7 cellular contexts compared by ENCODE assay signal in genomic region chr13:28716511-28716910, GRCh38. TPM values are rescaled to one million over a fixed set of nuclear protein-coding genes. Genes with fewer than 3 reads are reported as not detected.
DNase-seq lines count a peak whose midpoint lies in the region; TF ChIP-seq lines count a peak whose summit lies in the region.

No MANE protein-coding gene starts in this region.

- H3K27me3 ChIP-seq in adipocyte (replicated peaks; ENCODE audit: control insufficient read depth, insufficient read depth, low read length) (no peaks in the 10 kb centered on the region), hepatocyte (no peaks in the 10 kb centered on the region), spleen (replicated peaks in 1 of 7) (no peaks in the 10 kb centered on the region)

- peak overlapping the region; percentile 89 for H3K4me2 ChIP-seq in hepatocyte

- no peaks in the 10 kb centered on the region for H3K9me2 ChIP-seq in hepatocyte (replicated peaks; ENCODE audit: insufficient read depth)

- no peak overlapping the region for H3K4me3 ChIP-seq in HFF-Myc (replicated peaks; ENCODE audit: low read depth, low read length)
- no peak overlapping the region for H3K4me3 ChIP-seq in adipocyte (ENCODE audit: low read length)
- no peak overlapping the region for H3K4me3 ChIP-seq in hepatocyte
- no peak overlapping the region for H3K4me3 ChIP-seq in spleen

- TF ChIP-seq POLR2A in spleen (IDR thresholded peaks at IDR 0.05), result no peak

- H3K79me2 ChIP-seq in hepatocyte, result peaks cover 3% of the 10 kb centered on the region

- H2AFZ ChIP-seq in hepatocyte, result peak overlapping the region; percentile 50

- no peak overlapping the region for H3K9ac ChIP-seq in adipocyte (ENCODE audit: low read length)

- H4K20me1 ChIP-seq in hepatocyte (ENCODE audit: insufficient read depth, poor library complexity, severe bottlenecking), result no peaks in the 10 kb centered on the region

- no peaks in the 10 kb centered on the region for H3K36me3 ChIP-seq in adipocyte (ENCODE audit: control insufficient read depth, insufficient read depth, low read length, severe bottlenecking)
- H3K36me3 ChIP-seq in hepatocyte (replicated peaks; ENCODE audit: insufficient read depth, low read depth), result no peaks in the 10 kb centered on the region
- peaks cover 0 to 28% (median 2%) of the 10 kb centered on the region in 6 donors for H3K36me3 ChIP-seq in spleen

- peak; percentile 68 for DNase-seq in HFF-Myc (ENCODE audit: extremely low read depth, low read depth)
- DNase-seq in adipocyte (ENCODE audit: low read depth), result peak; percentile 33
- peak; percentile 46 for DNase-seq in hepatocyte (ENCODE audit: low spot score)
- DNase-seq in spleen, result no peak
- no peak for DNase-seq in SKM-1 (lab: John Stamatoyannopoulos, UW; ENCODE audit: unreplicated experiment)
- DNase-seq in NCI-H524 (lab: John Stamatoyannopoulos, UW), result no peak
- no peak for DNase-seq in UCSD-AML1 (lab: John Stamatoyannopoulos, UW; ENCODE audit: unreplicated experiment)

- H3K27ac ChIP-seq in hepatocyte (peak overlapping the region; percentile 75), spleen (peak overlapping the region in 7 of 8 donors; percentile 2 to 98 (median 93))

- 9% methylated on average over 8 of the region's 8 CpGs for WGBS in hepatocyte (ENCODE audit: low lambda C conversion rate, missing lambda C conversion rate)
- WGBS in spleen, 5 donors, result 56 to 63% (median 59%) methylated on average over 8 of the region's 8 CpGs

- intact Hi-C loops in spleen (cut with DNase I; ENCODE audit: low total_unique reads), result no loop called here

- TF ChIP-seq CTCF in HFF-Myc (IDR thresholded peaks at IDR 0.05; ENCODE audit: low read depth, low read length, missing control alignments) (no peak), hepatocyte (IDR thresholded peaks at IDR 0.05; ENCODE audit: poor library complexity) (no peak), spleen (IDR thresholded peaks at IDR 0.05 in 8 of 11, conservative IDR thresholded peaks at IDR 0.05 in 3 of 11) (no peak)

- H3K4me1 ChIP-seq in adipocyte (ENCODE audit: control insufficient read depth, insufficient read depth, low read length), result peaks cover 25% of the 10 kb centered on the region
- H3K4me1 ChIP-seq in hepatocyte (ENCODE audit: insufficient read depth), result peaks cover 6% of the 10 kb centered on the region
- H3K4me1 ChIP-seq in spleen, result peaks cover 4 to 38% (median 31%) of the 10 kb centered on the region in 6 donors

- H3K9me3 ChIP-seq in adipocyte (ENCODE audit: control insufficient read depth, low read length), result no peaks in the 10 kb centered on the region
- H3K9me3 ChIP-seq in hepatocyte (ENCODE audit: low read depth), result no peaks in the 10 kb centered on the region
- no peaks in the 10 kb centered on the region for H3K9me3 ChIP-seq in spleen

RNA-seq across cellular contexts. Expression of gene SLC46A3, which starts 2.3 kb away (rescaled TPM):
- total RNA-seq in hepatocyte (48.1 and 48.5 TPM in 2 replicates), spleen (10 to 100 TPM; 15.2 to 41.0 (median 31.0) TPM)
- polyA plus RNA-seq in hepatocyte (21.6 and 27.9 TPM in 2 replicates), spleen (10 to 100 TPM; 10.0 to 15.4 (median 10.5) TPM)

RNA-seq across cellular contexts. Expression of gene POMP, which starts 57.6 kb away (rescaled TPM):
- total RNA-seq in hepatocyte (88.1 and 96.6 TPM in 2 replicates), spleen (10 to 100 TPM; 28.8 to 57.1 (median 53.1) TPM)
- polyA plus RNA-seq in hepatocyte (198 and 203 TPM in 2 replicates), spleen (10 to 100 TPM; 51.5 to 97.5 (median 80.0) TPM)

Comparison
In these comparisons a context has a peak if more than half of its experiments do, and no peak if none do; other contexts are left out.
1. DNase-seq: peak in HFF-Myc (single experiment), adipocyte (single experiment) and hepatocyte (single experiment); none in spleen (single experiment), SKM-1 (single experiment), NCI-H524 (0 of 2) and UCSD-AML1 (single experiment).